ENCODE assay signal across 23 cellular contexts in genomic region chr7:30491417-30491816, GRCh38.
"Had no signal": no experiment of that assay in that cellular context is flagged by ENCODE, and none has a peak within 500 bp of the region (broad histone marks: within the 10 kb centered on the region; RNA-seq: fewer than 3 reads in every experiment).

No MANE protein-coding gene starts in this region.

- H2AFZ ChIP-seq: hepatocyte had no signal

- ATAC-seq: foreskin keratinocyte; gastroesophageal sphincter; heart left ventricle; left cardiac atrium; left lung; left ventricle myocardium superior; lower lobe of right lung; mucosa of descending colon; naive thymus-derived CD8-positive, alpha-beta T cell had no signal

- H3K27me3 ChIP-seq: dorsolateral prefrontal cortex, esophagus muscularis mucosa, gastroesophageal sphincter, heart left ventricle, hepatocyte, left lung had no signal

- H3K4me3 ChIP-seq: coronary artery, dorsolateral prefrontal cortex, esophagus muscularis mucosa, gastroesophageal sphincter, heart left ventricle, hepatocyte, left lung, lower lobe of right lung, mucosa of descending colon had no signal

- H3K79me2 ChIP-seq: hepatocyte had no signal

- H3K27ac ChIP-seq: coronary artery, dorsolateral prefrontal cortex, esophagus muscularis mucosa, foreskin keratinocyte, gastroesophageal sphincter, heart left ventricle, hepatocyte, left lung, lower lobe of right lung had no signal

- H3K4me1 ChIP-seq: esophagus muscularis mucosa, foreskin keratinocyte, gastroesophageal sphincter, left lung, lower lobe of right lung had no signal

- H3K4me2 ChIP-seq: hepatocyte had no signal

- DNase-seq: dermis blood vessel endothelial cell; dorsolateral prefrontal cortex; effector CD4-positive, alpha-beta T cell; effector memory CD4-positive, alpha-beta T cell; foreskin keratinocyte; heart left ventricle; hypothalamus; immature natural killer cell; islet precursor cell; left cardiac atrium; left lung; left ventricle myocardium superior; lower lobe of right lung; mesendoderm; mucosa of descending colon; naive B cell; naive thymus-derived CD8-positive, alpha-beta T cell had no signal

- H3K9me3 ChIP-seq: mucosa of descending colon had no signal

- FAIRE-seq: colon, frontal cortex had no signal
